In the genomic region with DNA sequence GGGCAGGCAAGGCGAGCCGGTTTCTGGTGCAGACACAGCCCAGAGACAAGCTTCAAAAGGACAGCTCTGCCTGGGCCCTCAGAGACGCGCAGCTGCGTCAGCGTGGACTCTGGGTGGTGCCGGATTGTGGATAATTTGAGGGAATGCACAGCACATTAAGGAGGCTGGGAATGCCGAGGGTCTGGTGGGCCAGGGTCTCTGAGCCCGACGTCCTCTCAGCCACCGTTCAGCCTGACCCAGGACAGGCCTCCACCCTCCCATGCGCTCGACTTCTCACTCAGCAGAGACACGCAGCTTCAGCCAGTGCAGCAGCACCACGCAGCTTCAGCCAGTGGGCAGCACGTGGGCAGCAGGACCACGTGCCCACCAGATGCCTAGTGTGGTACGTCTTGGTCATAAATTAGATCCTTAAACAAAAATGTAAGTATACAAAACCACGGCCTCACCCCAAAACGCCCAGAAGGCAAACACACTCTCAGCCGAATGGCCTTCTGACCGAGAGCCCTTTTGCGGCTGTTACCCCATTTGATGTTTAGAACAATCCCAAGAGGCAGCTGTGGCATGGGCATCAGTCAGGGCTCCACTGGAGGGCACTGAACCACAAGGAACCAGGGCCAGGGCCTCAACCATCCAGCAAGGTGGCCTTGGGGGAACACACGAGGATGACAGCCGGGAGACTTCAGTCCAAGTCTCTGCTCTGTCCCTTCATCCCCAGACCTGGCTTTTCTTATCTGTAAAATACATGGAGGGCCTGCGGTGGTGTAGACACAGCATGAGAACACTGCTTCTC, we compare ENCODE assay signal across 13 cellular contexts.
DNase-seq lines count a peak whose midpoint lies in the region; ATAC-seq, FAIRE-seq and TF ChIP-seq lines count a peak whose summit lies in the region.
"Had no signal": no experiment of that assay in that cellular context is flagged by ENCODE, and none has a peak within 500 bp of the region (broad histone marks: within the 10 kb centered on the region; RNA-seq: fewer than 3 reads in every experiment).

No MANE protein-coding gene starts in this region.

- DNase-seq in Ammon's horn (ENCODE audit: low spot score) (peak; percentile 56), HFFc6 (peak; percentile 7), epidermal melanocyte (ENCODE audit: insufficient read length, low spot score) (peak; percentile 23), neuronal stem cell (ENCODE audit: low spot score) (no peak), HTR-8/SVneo (ENCODE audit: insufficient read length, low spot score) (no peak), GM10248 (ENCODE audit: extremely low spot score) (no peak), RKO (ENCODE audit: low spot score) (no peak)
- DNase-seq: GOT3, Kasumi-1 had no signal

- no peak overlapping the region for H2BK120ac ChIP-seq in neuronal stem cell (ENCODE audit: low read depth, low read length)

- peaks cover 0 to 39% (median 0%) of the 10 kb centered on the region in 3 experiments for H3K27me3 ChIP-seq in neuronal stem cell (ENCODE audit: control insufficient read depth in 3 of 3, insufficient read depth in 3 of 3, low read depth in 1 of 3, low read length in 3 of 3)

- no peak for ATAC-seq in GM21825 (IDR thresholded peaks at IDR 0.05; ENCODE audit: unreplicated experiment)

- no peak overlapping the region for H3K4me2 ChIP-seq in neuronal stem cell (ENCODE audit: insufficient read depth, low read length, poor library complexity, severe bottlenecking)

- H3K4me1 Mint-ChIP-seq in HFFc6 (ENCODE audit: low read depth): peaks cover 51% of the 10 kb centered on the region

- H3K36me3 ChIP-seq in neuronal stem cell (replicated peaks in 1 of 2; ENCODE audit: control insufficient read depth in 2 of 2, insufficient read depth in 2 of 2, low read length in 2 of 2): no peaks in the 10 kb centered on the region

- H3K4me1 ChIP-seq in neuronal stem cell (ENCODE audit: control insufficient read depth in 2 of 2, insufficient read depth in 1 of 2, low read depth in 1 of 2, low read length in 2 of 2): peaks cover 0 to 4% of the 10 kb centered on the region in 2 donors

- no peak overlapping the region for H2BK12ac ChIP-seq in neuronal stem cell (ENCODE audit: low read length)

- no peak overlapping the region for H2BK5ac ChIP-seq in neuronal stem cell (ENCODE audit: low read length)

- no peak overlapping the region for H3K23ac ChIP-seq in neuronal stem cell (ENCODE audit: low read depth, low read length, poor library complexity)

- no peak overlapping the region for H2BK15ac ChIP-seq in neuronal stem cell (ENCODE audit: low read length)

- no peak overlapping the region for H3K9ac ChIP-seq in neuronal stem cell (ENCODE audit: low read depth, low read length, poor library complexity)

- no peak overlapping the region for H3K4ac ChIP-seq in neuronal stem cell (ENCODE audit: low read length)

- H3K9me3 Mint-ChIP-seq in HFFc6: no peaks in the 10 kb centered on the region
- H3K9me3 Mint-ChIP-seq: CD4-positive, alpha-beta T cell had no signal

- TF ChIP-seq CTCF in HFFc6 (IDR thresholded peaks at IDR 0.05) (no peak), GM10248 (IDR thresholded peaks at IDR 0.05; ENCODE audit: control extremely low read depth, extremely low read depth, low read depth, missing control alignments) (no peak)

- no peak overlapping the region for H3K27ac Mint-ChIP-seq in HFFc6
- H3K27ac Mint-ChIP-seq: CD4-positive, alpha-beta T cell had no signal

- H3K14ac ChIP-seq in neuronal stem cell (ENCODE audit: low read length): peak overlapping the region; percentile 21

- H3K36me3 Mint-ChIP-seq in HFFc6 (ENCODE audit: low read depth): 0 out of 2 replicates have a peak, but pooled peaks cover 8% of the 10 kb centered on the region

- H2AFZ ChIP-seq in neuronal stem cell (ENCODE audit: low read length): no peak overlapping the region

- POLR2A ChIA-PET in GM10248 (lab: Yijun Ruan, JAX): no interaction called here

- H4K8ac ChIP-seq in neuronal stem cell (ENCODE audit: low read depth, low read length): no peak overlapping the region

- no peak overlapping the region for H3K27ac ChIP-seq in neuronal stem cell (replicated peaks; ENCODE audit: low read length)
- H3K27ac ChIP-seq: RWPE1 had no signal

- no peaks in the 10 kb centered on the region for H3K9me3 ChIP-seq in neuronal stem cell (replicated peaks in 1 of 2; ENCODE audit: control insufficient read depth in 2 of 2, insufficient read depth in 1 of 2, low read depth in 1 of 2, low read length in 2 of 2)

- no CpG with 5 or more reads among the region's 26 CpGs for WGBS in neuronal stem cell (ENCODE audit: extremely low coverage in 2 of 2, insufficient read length in 2 of 2, insufficient replicate concordance in 1 of 2), 2 donors

- peaks cover 8% of the 10 kb centered on the region for H3K27me3 Mint-ChIP-seq in HFFc6 (ENCODE audit: insufficient read depth)

- H3K79me1 ChIP-seq in neuronal stem cell (ENCODE audit: low read depth, low read length): no peaks in the 10 kb centered on the region

- CTCF ChIA-PET in GM10248 (lab: Yijun Ruan, JAX): interaction anchor here (1.3 kb wide), 1 partner anchor 16 kb away, joined by 3 read pairs; no protein-coding TSS in a partner anchor

- FAIRE-seq in HTR-8/SVneo (lab: Jason Lieb, UNC): no peak
- FAIRE-seq: TTC549 had no signal

- H3K4me3 Mint-ChIP-seq in HFFc6: no peak overlapping the region
- H3K4me3 Mint-ChIP-seq: CD4-positive, alpha-beta T cell had no signal

- peak overlapping the region in 1 of 2 donors; percentile 50 for H3K4me3 ChIP-seq in neuronal stem cell (ENCODE audit: low read length in 2 of 2)

- no peak overlapping the region for H4K91ac ChIP-seq in neuronal stem cell (ENCODE audit: low read depth, low read length, poor library complexity)

- peak overlapping the region; percentile 40 for H3K18ac ChIP-seq in neuronal stem cell (ENCODE audit: low read length)

- H2AK5ac ChIP-seq in neuronal stem cell (ENCODE audit: low read depth, low read length): peak overlapping the region; percentile 20

Comparison
In these comparisons a context has a peak if more than half of its experiments do, and no peak if none do; other contexts are left out.
1. DNase-seq: peak in Ammon's horn (single experiment), HFFc6 (single experiment) and epidermal melanocyte (single experiment); none in neuronal stem cell (single experiment), HTR-8/SVneo (single experiment), GM10248 (single experiment) and RKO (single experiment).